Comparison of ENCODE assay signal across 6 cellular contexts in the genomic region with DNA sequence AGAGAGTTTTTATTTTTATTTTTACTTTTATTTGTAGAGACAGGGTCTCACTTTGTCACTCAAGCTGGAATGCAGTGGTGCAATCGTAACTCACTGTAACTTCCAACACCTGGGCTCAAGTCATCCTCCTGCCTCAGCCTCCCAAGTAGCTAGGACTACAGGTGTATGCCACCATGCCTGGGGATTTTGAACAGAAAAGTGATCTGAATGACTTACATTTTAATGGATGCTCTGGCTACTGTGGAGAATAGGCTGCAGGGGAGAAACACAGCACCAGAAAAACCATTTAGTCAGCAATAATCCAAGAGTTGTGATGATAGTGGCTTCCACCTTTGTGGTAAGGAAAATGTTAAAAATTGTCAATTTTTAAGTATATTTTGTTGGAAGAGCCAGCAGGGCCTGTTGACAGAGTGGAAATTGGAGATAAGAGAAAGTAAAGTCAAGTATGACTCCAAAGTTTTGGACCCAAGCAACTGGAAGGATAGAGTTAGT.
"Had no signal": no experiment of that assay in that cellular context is flagged by ENCODE, and none has a peak within 500 bp of the region (broad histone marks: within the 10 kb centered on the region; RNA-seq: fewer than 3 reads in every experiment).

No MANE protein-coding gene starts in this region.

- H3K9ac ChIP-seq: GM23248, KMS-11 had no signal

- H2AFZ ChIP-seq: GM23248 had no signal

- H3K9me3 ChIP-seq: HAP-1 had no signal

- H3K36me3 ChIP-seq: HAP-1 had no signal

- H3K4me3 ChIP-seq: GM23248, HAP-1 had no signal

- H3K27ac ChIP-seq: GM23248, KMS-11 had no signal

- H3K4me2 ChIP-seq: KMS-11 had no signal

- H3K4me1 ChIP-seq: HAP-1 had no signal

- DNase-seq: GM23248, GOT3, H7, KBM-7 had no signal
